Comparison of ENCODE assay signal across 25 cellular contexts in genomic region chr3:123590685-123591450, GRCh38.
"Had no signal": no experiment of that assay in that cellular context is flagged by ENCODE, and none has a peak within 500 bp of the region (broad histone marks: within the 10 kb centered on the region; RNA-seq: fewer than 3 reads in every experiment).

No MANE protein-coding gene starts in this region.

- H3K27me3 Mint-ChIP-seq: activated CD4-positive, alpha-beta memory T cell treated with anti-CD3 and anti-CD28 coated beads, Interleukin-2, amount 10 ng/mL, durations not matched to agents 7 days and 5 days; activated CD4-positive, alpha-beta T cell treated with anti-CD3 and anti-CD28 coated beads, Interleukin-2, amount 10 ng/mL, durations not matched to agents 7 days and 5 days; activated naive CD4-positive, alpha-beta T cell treated with anti-CD3 and anti-CD28 coated beads, Interleukin-2, amount 50 U/mL, for 24 hours; activated naive CD8-positive, alpha-beta T cell treated with anti-CD3 and anti-CD28 coated beads, Interleukin-2, amount 50 U/mL, for 24 hours; effector memory CD8-positive, alpha-beta T cell had no signal

- ATAC-seq: activated naive CD8-positive, alpha-beta T cell treated with anti-CD3 and anti-CD28 coated beads, Interleukin-2, amount 50 U/mL, for 24 hours; activated T-cell treated with anti-CD3 and anti-CD28 coated beads, Interleukin-2, amount 50 U/mL, for 4 hours; effector memory CD8-positive, alpha-beta T cell; foreskin keratinocyte; natural killer cell; right cardiac atrium; WTC11 had no signal

- DNase-seq: activated CD4-positive, alpha-beta memory T cell treated with anti-CD3 and anti-CD28 coated beads, Interleukin-2, amount 10 ng/mL, durations not matched to agents 7 days and 5 days; activated CD4-positive, alpha-beta T cell treated with anti-CD3 and anti-CD28 coated beads for 1 hour; activated CD4-positive, alpha-beta T cell treated with anti-CD3 and anti-CD28 coated beads, Interleukin-2, amount 10 ng/mL, durations not matched to agents 7 days and 5 days; activated CD8-positive, alpha-beta memory T cell treated with anti-CD3 and anti-CD28 coated beads, Interleukin-2, amount 50 U/mL, for 48 hours; activated naive CD8-positive, alpha-beta T cell treated with anti-CD3 and anti-CD28 coated beads, Interleukin-2, amount 50 U/mL, for 24 hours; activated T-cell treated with anti-CD3 and anti-CD28 coated beads, Interleukin-2, amount 50 U/mL, for 4 hours; amygdala; cortex of kidney; effector memory CD8-positive, alpha-beta T cell; foreskin keratinocyte; kidney glomerular epithelial cell; left ventricle myocardium inferior; mesendoderm; natural killer cell; occipital lobe; right cardiac atrium; spleen; stimulated activated naive CD4-positive, alpha-beta T cell treated with Interleukin-2 at 50 U/mL for 16 hours; transverse colon had no signal

- H3K27ac Mint-ChIP-seq: activated CD4-positive, alpha-beta memory T cell treated with anti-CD3 and anti-CD28 coated beads, Interleukin-2, amount 10 ng/mL, durations not matched to agents 7 days and 5 days; activated CD4-positive, alpha-beta T cell treated with anti-CD3 and anti-CD28 coated beads, Interleukin-2, amount 10 ng/mL, durations not matched to agents 7 days and 5 days; activated naive CD4-positive, alpha-beta T cell treated with anti-CD3 and anti-CD28 coated beads, Interleukin-2, amount 50 U/mL, for 24 hours; activated naive CD8-positive, alpha-beta T cell treated with anti-CD3 and anti-CD28 coated beads, Interleukin-2, amount 50 U/mL, for 24 hours; activated T-helper 2 cell treated with anti-CD3 and anti-CD28 coated beads, Interferon-gamma antibody, Interleukin-2, Interleukin-4, amounts not matched to agents 10 μg/mL and 5 μg/mL and 100 μg/mL, durations not matched to agents 14 hours and 24 hours and 36 hours; effector memory CD8-positive, alpha-beta T cell; natural killer cell; neural progenitor cell; WTC11 had no signal

- H3K9ac ChIP-seq: neural progenitor cell had no signal

- H3K4me3 ChIP-seq: esophagus muscularis mucosa, left ventricle myocardium inferior, lung, neural progenitor cell, spleen, transverse colon had no signal

- H3K36me3 ChIP-seq: esophagus muscularis mucosa, neural progenitor cell had no signal

- H3K27me3 ChIP-seq: esophagus muscularis mucosa, foreskin keratinocyte, neural progenitor cell, spleen, transverse colon had no signal

- H3K9me3 Mint-ChIP-seq: natural killer cell had no signal

- H3K4me3 Mint-ChIP-seq: activated CD4-positive, alpha-beta memory T cell treated with anti-CD3 and anti-CD28 coated beads, Interleukin-2, amount 10 ng/mL, durations not matched to agents 7 days and 5 days; activated CD4-positive, alpha-beta T cell treated with anti-CD3 and anti-CD28 coated beads, Interleukin-2, amount 10 ng/mL, durations not matched to agents 7 days and 5 days; activated naive CD4-positive, alpha-beta T cell treated with anti-CD3 and anti-CD28 coated beads, Interleukin-2, amount 50 U/mL, for 24 hours; activated naive CD8-positive, alpha-beta T cell treated with anti-CD3 and anti-CD28 coated beads, Interleukin-2, amount 50 U/mL, for 24 hours; activated T-cell treated with anti-CD3 and anti-CD28 coated beads, Interleukin-2, amount 50 U/mL, for 4 hours; effector memory CD8-positive, alpha-beta T cell; natural killer cell; neural progenitor cell; WTC11 had no signal

- H3K36me3 Mint-ChIP-seq: natural killer cell had no signal

- H3K27ac ChIP-seq: esophagus muscularis mucosa, foreskin keratinocyte, left ventricle myocardium inferior, neural progenitor cell, spleen, transverse colon had no signal
